In the genomic region with DNA sequence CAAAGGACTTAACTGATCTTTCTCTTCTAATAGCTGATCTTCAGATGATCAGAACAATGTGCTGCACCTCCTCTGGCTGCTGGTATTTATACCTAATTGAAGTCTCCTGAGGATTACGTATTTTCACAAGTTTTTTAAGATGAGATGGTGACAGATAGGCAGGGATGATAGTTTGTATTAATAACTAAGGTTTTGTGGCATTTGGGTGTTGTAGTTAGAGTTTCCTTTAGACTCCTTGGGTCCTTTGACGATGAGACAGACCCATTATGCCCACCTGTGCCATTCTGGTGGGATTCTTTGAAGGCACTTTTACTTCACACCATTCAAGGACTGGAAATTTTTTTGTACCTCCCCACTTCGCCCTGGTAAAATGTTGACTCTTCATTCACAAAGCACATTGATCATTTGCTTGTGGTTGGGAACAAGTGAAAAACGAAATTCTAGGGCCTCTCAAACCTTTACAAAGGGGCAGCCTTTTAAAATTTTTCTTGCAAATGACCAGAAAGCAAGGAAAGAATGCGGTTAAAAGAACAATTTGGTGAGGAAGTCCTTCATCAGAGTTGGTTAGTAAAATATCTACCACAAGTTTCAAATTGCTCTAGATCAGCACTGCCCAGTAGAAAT, we compare ENCODE assay signal across 1 cellular context.
A peak's percentile ranks its signal among the peaks of the same experiment; 100 is the strongest.
TF ChIP-seq lines count a peak whose summit lies in the region.

A gene (minus strand): TSS at position 60 of the 624 bp plus-strand sequence. CDS start 125 bp downstream, outside the sequence.

TF ChIP-seq in GM12878, 131 proteins besides CTCF, POLR2A, EP300 and RAD21 (continued from another document):
- TF ChIP-seq, protein P1, sequence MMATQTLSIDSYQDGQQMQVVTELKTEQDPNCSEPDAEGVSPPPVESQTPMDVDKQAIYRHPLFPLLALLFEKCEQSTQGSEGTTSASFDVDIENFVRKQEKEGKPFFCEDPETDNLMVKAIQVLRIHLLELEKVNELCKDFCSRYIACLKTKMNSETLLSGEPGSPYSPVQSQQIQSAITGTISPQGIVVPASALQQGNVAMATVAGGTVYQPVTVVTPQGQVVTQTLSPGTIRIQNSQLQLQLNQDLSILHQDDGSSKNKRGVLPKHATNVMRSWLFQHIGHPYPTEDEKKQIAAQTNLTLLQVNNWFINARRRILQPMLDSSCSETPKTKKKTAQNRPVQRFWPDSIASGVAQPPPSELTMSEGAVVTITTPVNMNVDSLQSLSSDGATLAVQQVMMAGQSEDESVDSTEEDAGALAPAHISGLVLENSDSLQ (IDR thresholded peaks at IDR 0.05): peak; percentile 20; the same call in 1 of the 2 replicates
- TF ChIP-seq ATF7 (IDR thresholded peaks at IDR 0.05; ENCODE audit: low read depth): peak; percentile 86
- TF ChIP-seq IKZF1 (conservative IDR thresholded peaks at IDR 0.05): peak; percentile 56
- TF ChIP-seq MYC (IDR thresholded peaks at IDR 0.05; ENCODE audit: insufficient read depth, insufficient read length, insufficient replicate concordance, low read length, severe bottlenecking): no peak
- TF ChIP-seq MTA2 (IDR thresholded peaks at IDR 0.05; ENCODE audit: low read depth): peak; percentile 82
- peak; percentile 81 for TF ChIP-seq RUNX3 (IDR thresholded peaks at IDR 0.05; ENCODE audit: low read length)
- TF ChIP-seq, protein P2, sequence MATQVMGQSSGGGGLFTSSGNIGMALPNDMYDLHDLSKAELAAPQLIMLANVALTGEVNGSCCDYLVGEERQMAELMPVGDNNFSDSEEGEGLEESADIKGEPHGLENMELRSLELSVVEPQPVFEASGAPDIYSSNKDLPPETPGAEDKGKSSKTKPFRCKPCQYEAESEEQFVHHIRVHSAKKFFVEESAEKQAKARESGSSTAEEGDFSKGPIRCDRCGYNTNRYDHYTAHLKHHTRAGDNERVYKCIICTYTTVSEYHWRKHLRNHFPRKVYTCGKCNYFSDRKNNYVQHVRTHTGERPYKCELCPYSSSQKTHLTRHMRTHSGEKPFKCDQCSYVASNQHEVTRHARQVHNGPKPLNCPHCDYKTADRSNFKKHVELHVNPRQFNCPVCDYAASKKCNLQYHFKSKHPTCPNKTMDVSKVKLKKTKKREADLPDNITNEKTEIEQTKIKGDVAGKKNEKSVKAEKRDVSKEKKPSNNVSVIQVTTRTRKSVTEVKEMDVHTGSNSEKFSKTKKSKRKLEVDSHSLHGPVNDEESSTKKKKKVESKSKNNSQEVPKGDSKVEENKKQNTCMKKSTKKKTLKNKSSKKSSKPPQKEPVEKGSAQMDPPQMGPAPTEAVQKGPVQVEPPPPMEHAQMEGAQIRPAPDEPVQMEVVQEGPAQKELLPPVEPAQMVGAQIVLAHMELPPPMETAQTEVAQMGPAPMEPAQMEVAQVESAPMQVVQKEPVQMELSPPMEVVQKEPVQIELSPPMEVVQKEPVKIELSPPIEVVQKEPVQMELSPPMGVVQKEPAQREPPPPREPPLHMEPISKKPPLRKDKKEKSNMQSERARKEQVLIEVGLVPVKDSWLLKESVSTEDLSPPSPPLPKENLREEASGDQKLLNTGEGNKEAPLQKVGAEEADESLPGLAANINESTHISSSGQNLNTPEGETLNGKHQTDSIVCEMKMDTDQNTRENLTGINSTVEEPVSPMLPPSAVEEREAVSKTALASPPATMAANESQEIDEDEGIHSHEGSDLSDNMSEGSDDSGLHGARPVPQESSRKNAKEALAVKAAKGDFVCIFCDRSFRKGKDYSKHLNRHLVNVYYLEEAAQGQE (IDR thresholded peaks at IDR 0.05; ENCODE audit: low read depth, low read length): no peak
- peak; percentile 85 for TF ChIP-seq MEF2B (IDR thresholded peaks at IDR 0.05; ENCODE audit: partially characterized antibody, poor library complexity, severe bottlenecking)
- 0 out of 2 replicates have a peak, but pooled peaks have one; percentile 13 for TF ChIP-seq NBN (IDR thresholded peaks at IDR 0.05)
- TF ChIP-seq ZNF207 (IDR thresholded peaks at IDR 0.05; ENCODE audit: borderline replicate concordance): no peak
- TF ChIP-seq IKZF2 (IDR thresholded peaks at IDR 0.05): peak; percentile 40 to 49; a peak in 2 of 4 replicates
- TF ChIP-seq DPF2 (IDR thresholded peaks at IDR 0.05): peak; percentile 59
- TF ChIP-seq ESRRA (IDR thresholded peaks at IDR 0.05; ENCODE audit: low read length): no peak
